27 cellular contexts compared by ENCODE assay signal in genomic region chr5:133429046-133429445, GRCh38.
DNase-seq lines count a peak whose midpoint lies in the region; TF ChIP-seq lines count a peak whose summit lies in the region.
"Had no signal": no experiment of that assay in that cellular context is flagged by ENCODE, and none has a peak within 500 bp of the region (broad histone marks: within the 10 kb centered on the region; RNA-seq: fewer than 3 reads in every experiment).

No MANE protein-coding gene starts in this region.

- no peaks in the 10 kb centered on the region for H3K36me3 ChIP-seq in esophagus muscularis mucosa
- H3K36me3 ChIP-seq: BE2C; BLaER1; BLaER1 treated with 17β-estradiol and CSF1 and Interleukin-3, amounts not matched to agents 10 nM and 100 nM had no signal

- H3K27ac ChIP-seq in esophagus muscularis mucosa (replicated peaks in 1 of 4) = no peak overlapping the region
- H3K27ac ChIP-seq: 22Rv1; A549; BLaER1; BLaER1 treated with 17β-estradiol and CSF1 and Interleukin-3, amounts not matched to agents 10 nM and 100 nM; C4-2B had no signal

- no peaks in the 10 kb centered on the region for H3K27me3 ChIP-seq in esophagus muscularis mucosa
- H3K27me3 ChIP-seq: BE2C; BLaER1; BLaER1 treated with 17β-estradiol and CSF1 and Interleukin-3, amounts not matched to agents 10 nM and 100 nM had no signal

- DNase-seq in ecto neural progenitor cell (ENCODE audit: low spot score) = peak; percentile 25
- DNase-seq in esophagus muscularis mucosa (ENCODE audit: extremely low spot score) = peak; percentile 70
- DNase-seq in NCI-H226 = no peak
- DNase-seq in GM03348 (ENCODE audit: low spot score) = no peak
- DNase-seq: 8988T; ACHN; AML-193; BE2C; Caco-2; Calu3; CD4-positive, alpha-beta memory T cell; CD4-positive, alpha-beta T cell; CD4-positive, CD25-positive, alpha-beta regulatory T cell; CD8-positive, alpha-beta memory T cell; CD8-positive, alpha-beta T cell; COR-L47; DMS 273 treated with DMSO at 0.1 percent for 48 hours; DMS153; DMS79; DMS79 treated with DMSO at 0.1 percent for 48 hours; DND-41; EL had no signal

- no peak for TF ChIP-seq EP300 in esophagus muscularis mucosa (IDR thresholded peaks at IDR 0.05)

- 89% methylated on average over 6 of the region's 6 CpGs for WGBS in esophagus muscularis mucosa

- intact Hi-C loops in esophagus muscularis mucosa (cut with DNase I) = no loop called here

- no peaks in the 10 kb centered on the region for H3K4me1 ChIP-seq in esophagus muscularis mucosa
- H3K4me1 ChIP-seq: A549, BE2C had no signal

- no peak for TF ChIP-seq POLR2A in esophagus muscularis mucosa (IDR thresholded peaks at IDR 0.05; ENCODE audit: low read depth)

- no peaks in the 10 kb centered on the region for H3K9me3 ChIP-seq in esophagus muscularis mucosa
- H3K9me3 ChIP-seq: A549; BE2C; BLaER1; BLaER1 treated with 17β-estradiol and CSF1 and Interleukin-3, amounts not matched to agents 10 nM and 100 nM; Caco-2 had no signal

- no peak overlapping the region for H3K4me3 ChIP-seq in esophagus muscularis mucosa
- H3K4me3 ChIP-seq: A549; BLaER1; BLaER1 treated with 17β-estradiol and CSF1 and Interleukin-3, amounts not matched to agents 10 nM and 100 nM had no signal

- no peak for TF ChIP-seq CTCF in esophagus muscularis mucosa (IDR thresholded peaks at IDR 0.05)

Comparison
In these comparisons a context has a peak if more than half of its experiments do, and no peak if none do; other contexts are left out.
1. DNase-seq: peak in ecto neural progenitor cell (single experiment) and esophagus muscularis mucosa (single experiment); none in NCI-H226 (single experiment) and GM03348 (single experiment).